In genomic region chr7:129434172-129434845, GRCh38 we compare ENCODE assay signal across 1 cellular context.
TF ChIP-seq lines count a peak whose summit lies in the region.

TSS of gene STRIP2 (plus strand) at chr7:129434432. CDS start at chr7:129434473, 41 bp downstream.

TF ChIP-seq in GM23338, 12 proteins besides CTCF, POLR2A, EP300 and RAD21 (continued from another document):
- TF ChIP-seq REST (IDR thresholded peaks at IDR 0.05; ENCODE audit: unreplicated experiment): peak; percentile 19
- TF ChIP-seq ETS1 (IDR thresholded peaks at IDR 0.05): 0 out of 2 replicates have a peak, but pooled peaks have one; percentile 1
- no peak for TF ChIP-seq ZNF462 (CRISPR knock-in tag; IDR thresholded peaks at IDR 0.05)
- TF ChIP-seq STAT1 (IDR thresholded peaks at IDR 0.05; ENCODE audit: unreplicated experiment): no peak
- TF ChIP-seq ZNF114 (CRISPR knock-in tag; IDR thresholded peaks at IDR 0.05): no peak
